1 cellular context compared by ENCODE assay signal in genomic region chr17:16653367-16654041, GRCh38.
TF ChIP-seq lines count a peak whose summit lies in the region.

Gene ZNF624, minus strand, starts transcription at chr17:16653850.

TF ChIP-seq in HepG2, 621 proteins besides CTCF, POLR2A, EP300 and RAD21 (continued from another document and continues in another):
- TF ChIP-seq ARID5B (CRISPR knock-in tag; IDR thresholded peaks at IDR 0.05) (peak; percentile 69), MTA3 (CRISPR knock-in tag; IDR thresholded peaks at IDR 0.05) (no peak), ZSCAN22 (CRISPR knock-in tag; IDR thresholded peaks at IDR 0.05) (peak; percentile 58; the same call in 1 of the 2 replicates), KAT2B (IDR thresholded peaks at IDR 0.05; ENCODE audit: borderline replicate concordance, low read depth, low read length) (no peak), ZNF710 (CRISPR knock-in tag; IDR thresholded peaks at IDR 0.05; ENCODE audit: borderline replicate concordance) (peak; percentile 81), ZNF263 (CRISPR knock-in tag; IDR thresholded peaks at IDR 0.05) (0 out of 2 replicates have a peak, but pooled peaks have one; percentile 50), MAX (IDR thresholded peaks at IDR 0.05) (peak; percentile 79), ZNF713 (CRISPR knock-in tag; IDR thresholded peaks at IDR 0.05) (0 out of 2 replicates have a peak, but pooled peaks have one; percentile 27), TEAD3 (CRISPR knock-in tag; optimal IDR thresholded peaks at IDR 0.05; ENCODE audit: borderline replicate concordance) (peak; percentile 63), CREB1 (IDR thresholded peaks at IDR 0.05) (0 out of 2 replicates have a peak, but pooled peaks have one; percentile 18), CREB1 (CRISPR knock-in tag; IDR thresholded peaks at IDR 0.05) (peak; percentile 68), FOXO4 (CRISPR knock-in tag; conservative IDR thresholded peaks at IDR 0.05) (no peak), SMYD3 (CRISPR knock-in tag; IDR thresholded peaks at IDR 0.05) (0 out of 2 replicates have a peak, but pooled peaks have one; percentile 23), KMT2A (CRISPR knock-in tag; IDR thresholded peaks at IDR 0.05) (peak; percentile 77; the same call in 1 of the 2 replicates), HNF1B (CRISPR knock-in tag; IDR thresholded peaks at IDR 0.05) (peak; percentile 49; the same call in 1 of the 2 replicates), ZNF773 (CRISPR knock-in tag; IDR thresholded peaks at IDR 0.05; ENCODE audit: borderline replicate concordance) (no peak), ZSCAN5A (CRISPR knock-in tag; IDR thresholded peaks at IDR 0.05; ENCODE audit: borderline replicate concordance) (peak; percentile 79; the same call in 1 of the 2 replicates), ZNF501 (CRISPR knock-in tag; IDR thresholded peaks at IDR 0.05) (peak; percentile 88), TFDP1 (CRISPR knock-in tag; IDR thresholded peaks at IDR 0.05; ENCODE audit: borderline replicate concordance) (peak; percentile 83; the same call in 1 of the 2 replicates), YY1 (IDR thresholded peaks at IDR 0.05; ENCODE audit: insufficient read depth, insufficient replicate concordance, low read depth, low read length) (peak; percentile 97), NFAT5 (CRISPR knock-in tag; IDR thresholded peaks at IDR 0.05) (peak; percentile 64), ELK4 (CRISPR knock-in tag; IDR thresholded peaks at IDR 0.05; ENCODE audit: borderline replicate concordance) (no peak), ARID4A (CRISPR knock-in tag; IDR thresholded peaks at IDR 0.05; ENCODE audit: borderline replicate concordance) (peak; percentile 85), ZNF343 (CRISPR knock-in tag; IDR thresholded peaks at IDR 0.05) (peak; percentile 68)
